ENCODE assay signal across 8 cellular contexts in genomic region chr7:44325181-44325671, GRCh38. TPM values are rescaled to one million over a fixed set of nuclear protein-coding genes. Genes with fewer than 3 reads are reported as not detected.
A peak's percentile ranks its signal among the peaks of the same experiment; 100 is the strongest.
DNase-seq lines count a peak whose midpoint lies in the region; FAIRE-seq and TF ChIP-seq lines count a peak whose summit lies in the region.

CAMK2B (minus strand) TSS chr7:44325594; CDS start chr7:44325421, 173 bp downstream.

- H3K36me3 ChIP-seq in astrocyte (ENCODE audit: insufficient read depth, low read length) (no peaks in the 10 kb centered on the region), tibial artery (no peaks in the 10 kb centered on the region), MM.1S (replicated peaks; ENCODE audit: insufficient read depth, low read length) (no peaks in the 10 kb centered on the region)

- no peak within 1 kb of the TSS for H3K27ac ChIP-seq in astrocyte (ENCODE audit: low read depth, low read length)
- peak within 1 kb of the TSS; percentile 18 for H3K27ac ChIP-seq in layer of hippocampus (ENCODE audit: low read depth, low read length)
- H3K27ac ChIP-seq in tibial artery = no peak within 1 kb of the TSS
- no peak within 1 kb of the TSS for H3K27ac ChIP-seq in MM.1S (ENCODE audit: low read length)

- H3K27ac Mint-ChIP-seq in activated T-cell treated with anti-CD3 and anti-CD28 coated beads, Interleukin-2, amount 50 U/mL, for 24 hours = no peak within 1 kb of the TSS
- H3K27ac Mint-ChIP-seq in astrocyte (ENCODE audit: unreplicated experiment) = peak within 1 kb of the TSS; percentile 75

- H3K9me2 ChIP-seq in MM.1S (replicated peaks; ENCODE audit: insufficient read depth, low read length) = no peaks in the 10 kb centered on the region

- H3K4me3 ChIP-seq in astrocyte (ENCODE audit: insufficient read depth, low read depth, low read length) (no peak within 1 kb of the TSS), tibial artery (peak within 1 kb of the TSS; percentile 16 to 37), MM.1S (ENCODE audit: low read length) (no peak within 1 kb of the TSS)

- H2AFZ ChIP-seq in astrocyte (ENCODE audit: low read depth, low read length) (no peak within 1 kb of the TSS), MM.1S (ENCODE audit: low read length) (no peak within 1 kb of the TSS)

- H3K36me3 Mint-ChIP-seq in activated T-cell treated with anti-CD3 and anti-CD28 coated beads, Interleukin-2, amount 50 U/mL, for 24 hours (ENCODE audit: low read depth) = no peaks in the 10 kb centered on the region
- H3K36me3 Mint-ChIP-seq in astrocyte (ENCODE audit: low read depth, unreplicated experiment) = peaks cover 2% of the 10 kb centered on the region

- H3K4me1 Mint-ChIP-seq in activated T-cell treated with anti-CD3 and anti-CD28 coated beads, Interleukin-2, amount 50 U/mL, for 24 hours (ENCODE audit: low read depth) = peaks cover 7% of the 10 kb centered on the region
- H3K4me1 Mint-ChIP-seq in astrocyte (ENCODE audit: low read depth, unreplicated experiment) = peaks cover 3% of the 10 kb centered on the region

- intact Hi-C loops in tibial artery (cut with DNase I; ENCODE audit: low total_unique reads) = no loop called here

- H3K9me3 ChIP-seq in astrocyte (ENCODE audit: insufficient read depth, low read depth, low read length) (no peaks in the 10 kb centered on the region), tibial artery (no peaks in the 10 kb centered on the region), MM.1S (replicated peaks; ENCODE audit: insufficient read depth, low read length) (no peaks in the 10 kb centered on the region)

- no peak for FAIRE-seq in astrocyte (lab: Jason Lieb, UNC)

- H3K4me3 Mint-ChIP-seq in activated T-cell treated with anti-CD3 and anti-CD28 coated beads, Interleukin-2, amount 50 U/mL, for 24 hours = peak within 1 kb of the TSS; percentile 76
- H3K4me3 Mint-ChIP-seq in astrocyte (ENCODE audit: unreplicated experiment) = peak within 1 kb of the TSS; percentile 90

- H3K9ac ChIP-seq in astrocyte (ENCODE audit: low read length) = no peak within 1 kb of the TSS
- H3K9ac ChIP-seq in MM.1S (ENCODE audit: low read length) = no peak within 1 kb of the TSS

- H3F3A ChIP-seq in MM.1S (ENCODE audit: insufficient read depth, low read length) = no peaks in the 10 kb centered on the region

- no peaks in the 10 kb centered on the region for H3K9me3 Mint-ChIP-seq in activated T-cell treated with anti-CD3 and anti-CD28 coated beads, Interleukin-2, amount 50 U/mL, for 24 hours
- H3K9me3 Mint-ChIP-seq in astrocyte (ENCODE audit: unreplicated experiment) = no peaks in the 10 kb centered on the region

- H3K79me2 ChIP-seq in astrocyte (ENCODE audit: insufficient read depth, low read length) (no peaks in the 10 kb centered on the region), MM.1S (ENCODE audit: low read length) (no peaks in the 10 kb centered on the region)

- no peak for TF ChIP-seq CTCF in astrocyte (IDR thresholded peaks at IDR 0.05; ENCODE audit: insufficient read depth, low read depth, low read length)
- TF ChIP-seq CTCF in tibial artery (IDR thresholded peaks at IDR 0.05) = no peak
- TF ChIP-seq CTCF in MM.1S (IDR thresholded peaks at IDR 0.05; ENCODE audit: low read length) = no peak

- H3K27me3 ChIP-seq in astrocyte (ENCODE audit: insufficient read depth, low read length) (peaks cover 34% of the 10 kb centered on the region), layer of hippocampus (ENCODE audit: control insufficient read depth, insufficient read depth, low read length) (peaks cover 6% of the 10 kb centered on the region), tibial artery (peaks cover 0 to 44% of the 10 kb centered on the region in 2 donors), MM.1S (replicated peaks; ENCODE audit: insufficient read depth, low read length) (peaks cover 40% of the 10 kb centered on the region)

- H4K20me1 ChIP-seq in astrocyte (ENCODE audit: insufficient read depth, low read length) = no peaks in the 10 kb centered on the region
- no peaks in the 10 kb centered on the region for H4K20me1 ChIP-seq in MM.1S (ENCODE audit: insufficient read depth, low read length)

- H3K27me3 Mint-ChIP-seq in activated T-cell treated with anti-CD3 and anti-CD28 coated beads, Interleukin-2, amount 50 U/mL, for 24 hours = peaks cover 44% of the 10 kb centered on the region
- H3K27me3 Mint-ChIP-seq in astrocyte (ENCODE audit: low read depth, unreplicated experiment) = peaks cover 68% of the 10 kb centered on the region

- peak within 1 kb of the TSS; percentile 69 for H3K4me2 ChIP-seq in astrocyte (ENCODE audit: low read length)
- no peak within 1 kb of the TSS for H3K4me2 ChIP-seq in MM.1S (ENCODE audit: low read depth, low read length)

- no peaks in the 10 kb centered on the region for H3K4me1 ChIP-seq in astrocyte (ENCODE audit: insufficient read depth, low read length)
- peaks cover 0 to 14% (median 7%) of the 10 kb centered on the region in 4 donors for H3K4me1 ChIP-seq in tibial artery
- no peaks in the 10 kb centered on the region for H3K4me1 ChIP-seq in MM.1S (ENCODE audit: low read length)

- no peak for DNase-seq in activated T-cell treated with anti-CD3 and anti-CD28 coated beads, Interleukin-2, amount 50 U/mL, for 24 hours
- no peak for DNase-seq in activated T-cell treated with anti-CD3 and anti-CD28 coated beads, Interleukin-2, amount 50 U/mL, for 1 hour
- DNase-seq in astrocyte (ENCODE audit: low read depth) (no peak), tibial artery (no peak), MM.1S (no peak), HT-29 (ENCODE audit: low spot score) (no peak), NCI-H1436 treated with DMSO at 0.1 percent for 48 hours (lab: John Stamatoyannopoulos, UW) (no peak)

RNA-seq across cellular contexts. Expression of gene CAMK2B, which starts in this region (rescaled TPM):
- total RNA-seq in astrocyte = 0.18 TPM in 1 of 2 replicates, not detected in the other
- 1.8 and 1.9 TPM in 2 replicates for total RNA-seq in HT-29 (2014; rRNA removed; shearing (Covaris generic))

Comparison
In these comparisons a context has a peak if more than half of its experiments do, and no peak if none do; other contexts are left out.
1. H3K4me3 ChIP-seq: peak in tibial artery (2 of 2); none in astrocyte (single experiment) and MM.1S (single experiment).